In genomic region chr14:21748869-21749303, GRCh38 we compare ENCODE assay signal across 8 cellular contexts.
DNase-seq lines count a peak whose midpoint lies in the region; ATAC-seq, FAIRE-seq and TF ChIP-seq lines count a peak whose summit lies in the region.

No MANE protein-coding gene starts in this region.

- no peaks in the 10 kb centered on the region for H3K9me3 ChIP-seq in Loucy (ENCODE audit: insufficient read depth, low read depth, low read length)
- H3K9me3 ChIP-seq in T-helper 17 cell (ENCODE audit: control insufficient read depth, low read length, poor library complexity, severe bottlenecking) = no peaks in the 10 kb centered on the region
- no peaks in the 10 kb centered on the region for H3K9me3 ChIP-seq in ascending aorta

- H3K36me3 ChIP-seq in Loucy (ENCODE audit: insufficient read depth, low read length) (no peaks in the 10 kb centered on the region), ascending aorta (no peaks in the 10 kb centered on the region)

- no peak overlapping the region for H3K4me3 ChIP-seq in AG09309 (ENCODE audit: control insufficient read depth, low read depth, low read length)
- H3K4me3 ChIP-seq in Loucy (ENCODE audit: low read length, poor library complexity, severe bottlenecking) = no peak overlapping the region
- no peak overlapping the region for H3K4me3 ChIP-seq in ascending aorta

- BruUV-seq in MCF 10A (replicated peaks; lab: Mats Ljungman, UMichigan) = no TSS peak

- TF ChIP-seq POLR2A in GM12892 (IDR thresholded peaks at IDR 0.05; ENCODE audit: low read depth, low read length) = no peak

- peak overlapping the region; percentile 42 for H2AFZ ChIP-seq in Loucy (ENCODE audit: low read length)

- H4K20me1 ChIP-seq in Loucy (ENCODE audit: insufficient read depth, low read length, poor library complexity, severe bottlenecking) = no peaks in the 10 kb centered on the region

- H3K4me3 Mint-ChIP-seq in T-helper 17 cell = peak overlapping the region; percentile 75
- H3K4me3 Mint-ChIP-seq in MCF 10A (ENCODE audit: unreplicated experiment) = no peak overlapping the region

- no peaks in the 10 kb centered on the region for H3K9me3 Mint-ChIP-seq in MCF 10A (ENCODE audit: unreplicated experiment)

- ATAC-seq in T-helper 17 cell = peak; percentile 91

- peak; percentile 67 for FAIRE-seq in GM12892 (lab: Jason Lieb, UNC)

- CTCF ChIA-PET in MCF 10A (lab: Yijun Ruan, JAX) = interaction anchor here (0.5 to 1.8 kb wide), 27 partner anchors 8 to 798 kb away, joined by 3 to 9 read pairs (median 3); no protein-coding TSS in a partner anchor

- H3K9me2 ChIP-seq in Loucy (replicated peaks; ENCODE audit: low read depth, low read length) = no peaks in the 10 kb centered on the region

- intact Hi-C loops in MCF 10A (cut with micrococcal nuclease) (loop anchor here (10.0 kb wide), 1 partner anchor 104 kb away; no protein-coding TSS in a partner anchor), ascending aorta (cut with DNase I) (no loop called here)

- H3K27me3 ChIP-seq in Loucy (ENCODE audit: insufficient read depth, low read length, poor library complexity, severe bottlenecking) = no peaks in the 10 kb centered on the region
- no peaks in the 10 kb centered on the region for H3K27me3 ChIP-seq in ascending aorta

- H3K4me1 Mint-ChIP-seq in T-helper 17 cell = peaks cover 6% of the 10 kb centered on the region
- no peaks in the 10 kb centered on the region for H3K4me1 Mint-ChIP-seq in MCF 10A (ENCODE audit: insufficient read depth, unreplicated experiment)

- no peaks in the 10 kb centered on the region for H3K79me2 ChIP-seq in Loucy (ENCODE audit: insufficient read depth, low read length)

- peak overlapping the region; percentile 49 for H3K27ac Mint-ChIP-seq in T-helper 17 cell
- H3K27ac Mint-ChIP-seq in MCF 10A (ENCODE audit: low read depth, unreplicated experiment) = no peak overlapping the region

- POLR2A ChIA-PET in MCF 10A (lab: Yijun Ruan, JAX) = no interaction called here

- H3K36me3 Mint-ChIP-seq in T-helper 17 cell (ENCODE audit: low read depth) (no peaks in the 10 kb centered on the region), MCF 10A (ENCODE audit: insufficient read depth, unreplicated experiment) (no peaks in the 10 kb centered on the region)

- TF ChIP-seq CTCF in AG09309 (IDR thresholded peaks at IDR 0.05; ENCODE audit: control insufficient read depth, insufficient read depth, low read depth, low read length, missing control alignments) (peak; percentile 50), Loucy (conservative IDR thresholded peaks at IDR 0.05; ENCODE audit: low read length) (peak; percentile 88), MCF 10A (IDR thresholded peaks at IDR 0.05; ENCODE audit: unreplicated experiment) (peak; percentile 52), ascending aorta (IDR thresholded peaks at IDR 0.05) (peak in 1 of 3 experiments; percentile 33)

- peak overlapping the region; percentile 47 for H3K4me2 ChIP-seq in Loucy (ENCODE audit: low read depth, low read length, poor library complexity, severe bottlenecking)

- H3K4me1 ChIP-seq in Loucy (ENCODE audit: insufficient read depth, low read length, poor library complexity, severe bottlenecking) (peaks cover 3% of the 10 kb centered on the region), ascending aorta (no peaks in the 10 kb centered on the region)

- H3F3A ChIP-seq in Loucy (ENCODE audit: low read depth) = no peaks in the 10 kb centered on the region

- H3K27ac ChIP-seq in ascending aorta = no peak overlapping the region

- DNase-seq in AG09309 (ENCODE audit: low read depth) (no peak), GM12892 (ENCODE audit: insufficient read length) (no peak), T-helper 17 cell (peak in 1 of 3 donors; percentile 21), MCF 10A (ENCODE audit: unreplicated experiment) (peak; percentile 60), left kidney (ENCODE audit: low read depth, low spot score) (peak; percentile 77), ascending aorta (ENCODE audit: low spot score in 2 of 2) (no peak)
- peak; percentile 20 for DNase-seq in stimulated activated CD8-positive, alpha-beta memory T cell treated with anti-CD3 and anti-CD28 coated beads, Interleukin-7, amount 100 ng/mL, for 24 hours (ENCODE audit: low read depth)

- peaks cover 20% of the 10 kb centered on the region for H3K27me3 Mint-ChIP-seq in T-helper 17 cell
- peaks cover 87% of the 10 kb centered on the region for H3K27me3 Mint-ChIP-seq in MCF 10A (ENCODE audit: insufficient read depth, unreplicated experiment)

- H3K9ac ChIP-seq in Loucy (ENCODE audit: low read depth, low read length, poor library complexity, severe bottlenecking) = no peak overlapping the region

Comparison
In these comparisons a context has a peak if more than half of its experiments do, and no peak if none do; other contexts are left out.
1. DNase-seq: peak in MCF 10A (single experiment), left kidney (single experiment) and stimulated activated CD8-positive, alpha-beta memory T cell treated with anti-CD3 and anti-CD28 coated beads, Interleukin-7, amount 100 ng/mL, for 24 hours (single experiment); none in AG09309 (single experiment), GM12892 (single experiment) and ascending aorta (0 of 2).